15 cellular contexts compared by ENCODE assay signal in the genomic region with DNA sequence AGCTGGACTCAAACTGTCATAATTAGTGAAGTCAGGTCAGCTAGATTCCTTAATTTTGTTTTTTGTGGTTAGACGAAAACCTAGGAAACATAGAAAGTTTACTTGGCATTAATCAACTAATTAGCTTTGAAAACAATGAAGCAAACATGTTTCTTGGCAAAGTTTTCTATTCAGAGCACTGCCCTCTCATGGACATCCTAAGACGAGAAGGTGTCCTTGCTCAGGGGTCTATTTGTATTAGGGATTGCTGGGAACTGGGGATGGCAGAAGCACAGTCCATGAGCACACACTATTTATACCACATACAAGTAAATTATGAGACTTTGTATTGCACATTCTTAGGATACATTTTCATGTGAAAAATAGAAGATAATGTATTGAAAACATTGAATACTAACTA. TPM values are rescaled to one million over a fixed set of nuclear protein-coding genes. Genes with fewer than 3 reads are reported as not detected.
DNase-seq lines count a peak whose midpoint lies in the region; ATAC-seq, FAIRE-seq and TF ChIP-seq lines count a peak whose summit lies in the region.
"Had no signal": no experiment of that assay in that cellular context is flagged by ENCODE, and none has a peak within 500 bp of the region (broad histone marks: within the 10 kb centered on the region; RNA-seq: fewer than 3 reads in every experiment).

No MANE protein-coding gene starts in this region.

- ATAC-seq in WTC11 (peak; percentile 54; the same call in 1 of the 2 replicates), HG03025 (IDR thresholded peaks at IDR 0.05; ENCODE audit: low FRiP score, unreplicated experiment) (no peak)
- ATAC-seq: naive thymus-derived CD8-positive, alpha-beta T cell had no signal

- H3K27ac ChIP-seq in mesendoderm (ENCODE audit: low read depth, low read length): no peak overlapping the region
- H3K27ac ChIP-seq: SK-N-MC had no signal

- no peak overlapping the region for H3K9ac ChIP-seq in mesendoderm (ENCODE audit: low read length)

- CTCF ChIA-PET in BJ (lab: Yijun Ruan, JAX): no interaction called here
- CTCF ChIA-PET in WTC11 (lab: Charles Lee): interaction anchor here (0.6 to 0.9 kb wide), 4 partner anchors 64 to 417 kb away, joined by 3 to 4 read pairs (median 4); no protein-coding TSS in a partner anchor

- H3K36me3 ChIP-seq in BJ (ENCODE audit: control insufficient read depth, insufficient read depth, low read length): no peaks in the 10 kb centered on the region
- no peaks in the 10 kb centered on the region for H3K36me3 ChIP-seq in mesendoderm (ENCODE audit: control insufficient read depth, insufficient read depth, low read length)

- H2AK5ac ChIP-seq in mesendoderm (ENCODE audit: low read length): peak overlapping the region; percentile 71

- H2BK15ac ChIP-seq in mesendoderm (replicated peaks; ENCODE audit: low read depth): peak overlapping the region; percentile 43

- TF ChIP-seq CTCF in BJ (IDR thresholded peaks at IDR 0.05; ENCODE audit: insufficient read depth, low read depth, low read length) (0 out of 2 replicates have a peak, but pooled peaks have one; percentile 10), HFFc6 (IDR thresholded peaks at IDR 0.05) (peak; percentile 45; the same call in 1 of the 2 replicates), WTC11 (IDR thresholded peaks at IDR 0.05) (no peak)

- no peaks in the 10 kb centered on the region for H3K36me3 Mint-ChIP-seq in HFFc6 (ENCODE audit: low read depth)
- H3K36me3 Mint-ChIP-seq in WTC11: no peaks in the 10 kb centered on the region

- H4K5ac ChIP-seq in mesendoderm (ENCODE audit: low read length): no peak overlapping the region

- H3K27ac Mint-ChIP-seq in HFFc6 (no peak overlapping the region), WTC11 (no peak overlapping the region)

- no peaks in the 10 kb centered on the region for H3K9me3 Mint-ChIP-seq in HFFc6
- no peaks in the 10 kb centered on the region for H3K9me3 Mint-ChIP-seq in WTC11
- H3K9me3 Mint-ChIP-seq: naive thymus-derived CD8-positive, alpha-beta T cell had no signal

- no peaks in the 10 kb centered on the region for H3K79me2 ChIP-seq in mesendoderm (ENCODE audit: control insufficient read depth, insufficient read depth, low read length)

- H3K79me1 ChIP-seq in mesendoderm (ENCODE audit: low read length): no peaks in the 10 kb centered on the region

- no peaks in the 10 kb centered on the region; the same call in 1 of the 2 replicates for H3K27me3 ChIP-seq in BJ (ENCODE audit: control insufficient read depth, insufficient read depth, low read length)
- H3K27me3 ChIP-seq in mesendoderm (ENCODE audit: insufficient read depth, low read length, poor library complexity): no peaks in the 10 kb centered on the region

- no peak overlapping the region for H3K4ac ChIP-seq in mesendoderm (ENCODE audit: low read depth, low read length)

- H4K8ac ChIP-seq in mesendoderm (ENCODE audit: low read depth, low read length): no peak overlapping the region

- no peak overlapping the region for H3K23ac ChIP-seq in mesendoderm (ENCODE audit: low read length)

- H2BK5ac ChIP-seq in mesendoderm (ENCODE audit: low read length): peak overlapping the region; percentile 32

- H3K4me2 ChIP-seq in mesendoderm (ENCODE audit: low read length): no peak overlapping the region

- no peaks in the 10 kb centered on the region; the same call in 1 of the 2 replicates for H3K27me3 Mint-ChIP-seq in HFFc6 (ENCODE audit: insufficient read depth)
- no peaks in the 10 kb centered on the region for H3K27me3 Mint-ChIP-seq in WTC11 (ENCODE audit: low read depth)

- no peak overlapping the region for H3K56ac ChIP-seq in mesendoderm (ENCODE audit: low read length)

- no peak overlapping the region for H3K4me3 ChIP-seq in BJ (ENCODE audit: low read depth, low read length)
- H3K4me3 ChIP-seq in mesendoderm (ENCODE audit: low read length): no peak overlapping the region
- H3K4me3 ChIP-seq: SK-N-MC had no signal

- H3K4me1 Mint-ChIP-seq in HFFc6 (ENCODE audit: low read depth) (peaks cover 7% of the 10 kb centered on the region), WTC11 (peaks cover 20% of the 10 kb centered on the region)

- H3K4me1 ChIP-seq in mesendoderm (ENCODE audit: control insufficient read depth, low read depth, low read length): peaks cover 12% of the 10 kb centered on the region

- no CpG with 5 or more reads among the region's 2 CpGs for WGBS in mesendoderm (ENCODE audit: extremely low coverage, insufficient coverage, low lambda C conversion rate)

- H3K4me3 Mint-ChIP-seq in HFFc6: no peak overlapping the region
- no peak overlapping the region for H3K4me3 Mint-ChIP-seq in WTC11

- DNase-seq in BJ (ENCODE audit: low read depth) (no peak), HFFc6 (no peak), WTC11 (ENCODE audit: low spot score) (no peak), mesendoderm (peak; percentile 51), NCI-H510A (lab: John Stamatoyannopoulos, UW) (no peak), NCI-H1417 treated with DMSO at 0.1 percent for 48 hours (lab: John Stamatoyannopoulos, UW) (no peak), GM19239 (ENCODE audit: insufficient read length, low spot score) (no peak)
- DNase-seq: activated CD4-positive, alpha-beta T cell treated with anti-CD3 and anti-CD28 coated beads, Interleukin-2, amount 50 U/mL, for 4 hours; central memory CD4-positive, alpha-beta T cell; naive thymus-derived CD8-positive, alpha-beta T cell; NCI-H2107; right cardiac atrium had no signal

- POLR2A ChIA-PET in BJ (lab: Charles Lee) (no interaction called here), WTC11 (lab: Charles Lee) (no interaction called here)

- H3K18ac ChIP-seq in mesendoderm (ENCODE audit: low read length): no peak overlapping the region

- FAIRE-seq in GM19239 (lab: Jason Lieb, UNC): no peak
- FAIRE-seq: endometrium had no signal

- H2BK120ac ChIP-seq in mesendoderm (ENCODE audit: low read depth, low read length): no peak overlapping the region

TF ChIP-seq in WTC11, 78 proteins besides CTCF, POLR2A, EP300 and RAD21:
- no peak for TF ChIP-seq ZNF263 (CRISPR knock-in tag; IDR thresholded peaks at IDR 0.05; ENCODE audit: low read depth)
- no peak for TF ChIP-seq ETV6 (CRISPR knock-in tag; IDR thresholded peaks at IDR 0.05)
- no peak for TF ChIP-seq ZNF138 (CRISPR knock-in tag; conservative IDR thresholded peaks at IDR 0.05)
- TF ChIP-seq GABPB1 (CRISPR knock-in tag; IDR thresholded peaks at IDR 0.05): no peak
- no peak for TF ChIP-seq JUN (CRISPR knock-in tag; IDR thresholded peaks at IDR 0.05)
- TF ChIP-seq GTF2I (CRISPR knock-in tag; conservative IDR thresholded peaks at IDR 0.05): no peak
- TF ChIP-seq IRF2 (CRISPR knock-in tag; IDR thresholded peaks at IDR 0.05; ENCODE audit: borderline replicate concordance, low read depth): no peak
- no peak for TF ChIP-seq HMGA2 (CRISPR knock-in tag; IDR thresholded peaks at IDR 0.05)
- no peak for TF ChIP-seq TEAD1 (CRISPR knock-in tag; IDR thresholded peaks at IDR 0.05)
- no peak for TF ChIP-seq ZNF671 (CRISPR knock-in tag; IDR thresholded peaks at IDR 0.05)
- TF ChIP-seq RORB (CRISPR knock-in tag; IDR thresholded peaks at IDR 0.05): no peak
- TF ChIP-seq, protein P1, sequence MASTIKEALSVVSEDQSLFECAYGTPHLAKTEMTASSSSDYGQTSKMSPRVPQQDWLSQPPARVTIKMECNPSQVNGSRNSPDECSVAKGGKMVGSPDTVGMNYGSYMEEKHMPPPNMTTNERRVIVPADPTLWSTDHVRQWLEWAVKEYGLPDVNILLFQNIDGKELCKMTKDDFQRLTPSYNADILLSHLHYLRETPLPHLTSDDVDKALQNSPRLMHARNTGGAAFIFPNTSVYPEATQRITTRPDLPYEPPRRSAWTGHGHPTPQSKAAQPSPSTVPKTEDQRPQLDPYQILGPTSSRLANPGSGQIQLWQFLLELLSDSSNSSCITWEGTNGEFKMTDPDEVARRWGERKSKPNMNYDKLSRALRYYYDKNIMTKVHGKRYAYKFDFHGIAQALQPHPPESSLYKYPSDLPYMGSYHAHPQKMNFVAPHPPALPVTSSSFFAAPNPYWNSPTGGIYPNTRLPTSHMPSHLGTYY (CRISPR knock-in tag; IDR thresholded peaks at IDR 0.05): no peak
- no peak for TF ChIP-seq JAZF1 (CRISPR knock-in tag; IDR thresholded peaks at IDR 0.05)
- TF ChIP-seq, protein P2, sequence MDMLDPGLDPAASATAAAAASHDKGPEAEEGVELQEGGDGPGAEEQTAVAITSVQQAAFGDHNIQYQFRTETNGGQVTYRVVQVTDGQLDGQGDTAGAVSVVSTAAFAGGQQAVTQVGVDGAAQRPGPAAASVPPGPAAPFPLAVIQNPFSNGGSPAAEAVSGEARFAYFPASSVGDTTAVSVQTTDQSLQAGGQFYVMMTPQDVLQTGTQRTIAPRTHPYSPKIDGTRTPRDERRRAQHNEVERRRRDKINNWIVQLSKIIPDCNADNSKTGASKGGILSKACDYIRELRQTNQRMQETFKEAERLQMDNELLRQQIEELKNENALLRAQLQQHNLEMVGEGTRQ (CRISPR knock-in tag; IDR thresholded peaks at IDR 0.05): no peak
- TF ChIP-seq NFATC4 (CRISPR knock-in tag; IDR thresholded peaks at IDR 0.05): no peak
TF ChIP-seq in WTC11: peak in this region for 0.

RNA-seq across cellular contexts. Expression of a gene that starts 49.7 kb away (rescaled TPM):
- 8.4 and 11.3 TPM in 2 replicates for polyA plus RNA-seq in BJ (2011; rRNA removed)
- polyA minus RNA-seq in BJ (2011; rRNA and poly(A)+ RNA removed): 8.3 TPM in 2 replicates
- 1 to 10 TPM; 3.7 to 6.9 (median 5.4) TPM for total RNA-seq in HFFc6 (2021; fragmentation: NEBNext Ultra II Directional; extraction: Animal tissue kit (Norgen Biotek cat#: 25700))
- 9.0 to 13.4 TPM (median 10.8 TPM) in 3 replicates for total RNA-seq in WTC11 (2021)
- 11.3 TPM for polyA plus RNA-seq in mesendoderm (2013, experiment 1 of 2)
- 10.7 TPM for polyA plus RNA-seq in mesendoderm (2013, experiment 2 of 2)

RNA-seq across cellular contexts. Expression of a gene that starts 56.3 kb away (rescaled TPM):
- polyA plus RNA-seq in BJ (2011; rRNA removed): 0.18 and 0.32 TPM in 2 replicates
- polyA minus RNA-seq in BJ (2011; rRNA and poly(A)+ RNA removed): 0.21 and 0.38 TPM in 2 replicates
- under 1 TPM in 5 of 6 experiments, not detected in 1; 0.09 to 0.17 (median 0.14) TPM for total RNA-seq in HFFc6 (2021; fragmentation: NEBNext Ultra II Directional; extraction: Animal tissue kit (Norgen Biotek cat#: 25700))
- total RNA-seq in WTC11 (2021): 0.07 to 0.28 TPM (median 0.14 TPM) in 3 replicates
- polyA plus RNA-seq in mesendoderm (2013, experiment 1 of 2): 0.04 TPM
- polyA plus RNA-seq in mesendoderm (2013, experiment 2 of 2): 0.06 TPM
